In genomic region chr5:1952021-1952420, GRCh38 we compare ENCODE assay signal across 21 cellular contexts.
DNase-seq lines count a peak whose midpoint lies in the region; ATAC-seq and TF ChIP-seq lines count a peak whose summit lies in the region.
"Had no signal": no experiment of that assay in that cellular context is flagged by ENCODE, and none has a peak within 500 bp of the region (broad histone marks: within the 10 kb centered on the region; RNA-seq: fewer than 3 reads in every experiment).

No MANE protein-coding gene starts in this region.

- ATAC-seq in GM23338 (no peak), WTC11 (no peak), HG03175 (IDR thresholded peaks at IDR 0.05; ENCODE audit: unreplicated experiment) (no peak)

- H3K36me3 Mint-ChIP-seq in GM23338 (ENCODE audit: low read depth) (peaks cover 5% of the 10 kb centered on the region; the same call in 2 of the 3 replicates), WTC11 (peaks cover 2% of the 10 kb centered on the region; the same call in 1 of the 2 replicates)
- H3K36me3 Mint-ChIP-seq: CD4-positive, CD25-positive, alpha-beta regulatory T cell had no signal

- in situ Hi-C loops in transverse colon (cut with MboI; ENCODE audit: low pct_ligation_motif_present in 1 of 4, low pct_unique_long_range_greater_than_20kb in 1 of 4, low sequenced_read_pairs in 3 of 4): no loop called here

- H3K9me3 Mint-ChIP-seq in GM23338 (peaks cover 6% of the 10 kb centered on the region; the same call in 2 of the 3 replicates), WTC11 (0 out of 2 replicates have a peak, but pooled peaks cover 4% of the 10 kb centered on the region)

- H3K36me3 ChIP-seq in BLaER1: no peaks in the 10 kb centered on the region
- H3K36me3 ChIP-seq in GM23338 (ENCODE audit: insufficient read depth): no peaks in the 10 kb centered on the region
- H3K36me3 ChIP-seq in PC-9 (ENCODE audit: low read depth): no peaks in the 10 kb centered on the region
- no peaks in the 10 kb centered on the region for H3K36me3 ChIP-seq in transverse colon

- no TSS peak for BruUV-seq in PC-9 (replicated peaks; lab: Mats Ljungman, UMichigan)

- H3K27ac Mint-ChIP-seq in GM23338: no peak overlapping the region
- H3K27ac Mint-ChIP-seq in WTC11: peak overlapping the region; percentile 89
- H3K27ac Mint-ChIP-seq: B cell; CD4-positive, CD25-positive, alpha-beta regulatory T cell; HFFc6 had no signal

- H2AFZ ChIP-seq in GM23338 (peak overlapping the region; percentile 95), PC-9 (no peak overlapping the region)

- no peaks in the 10 kb centered on the region for H3K9me3 ChIP-seq in BLaER1
- no peaks in the 10 kb centered on the region for H3K9me3 ChIP-seq in PC-9 (ENCODE audit: insufficient read depth, low read depth)
- no peaks in the 10 kb centered on the region for H3K9me3 ChIP-seq in transverse colon
- H3K9me3 ChIP-seq: A549 had no signal

- CTCF ChIA-PET in WTC11 (lab: Charles Lee) (interaction anchor here (0.7 to 0.9 kb wide), 2 partner anchors 14 to 189 kb away, joined by 3 read pairs; no protein-coding TSS in a partner anchor), PC-9 (lab: Charles Lee) (no interaction called here)

- peaks cover 37% of the 10 kb centered on the region for H3K4me1 ChIP-seq in BLaER1
- peaks cover 9% of the 10 kb centered on the region for H3K4me1 ChIP-seq in GM23338 (ENCODE audit: insufficient read depth)
- H3K4me1 ChIP-seq in PC-9 (replicated peaks; ENCODE audit: insufficient read depth): no peaks in the 10 kb centered on the region
- no peaks in the 10 kb centered on the region for H3K4me1 ChIP-seq in transverse colon
- H3K4me1 ChIP-seq: A549 had no signal

- TF ChIP-seq CTCF in GM23338 (conservative IDR thresholded peaks at IDR 0.05; ENCODE audit: low read depth in 2 of 2) (no peak), WTC11 (IDR thresholded peaks at IDR 0.05) (no peak), PC-9 (conservative IDR thresholded peaks at IDR 0.05) (no peak), transverse colon (IDR thresholded peaks at IDR 0.05) (no peak)

- intact Hi-C loops in PC-9 (cut with micrococcal nuclease; ENCODE audit: unreplicated experiment) (no loop called here), transverse colon (cut with DNase I; ENCODE audit: low total_unique reads) (no loop called here)

- no peak for TF ChIP-seq POLR2A in transverse colon (IDR thresholded peaks at IDR 0.05)

- POLR2A ChIA-PET in WTC11 (lab: Charles Lee) (no interaction called here), PC-9 (lab: Charles Lee; ENCODE audit: unreplicated experiment) (no interaction called here)

- DNase-seq in GM23338 (ENCODE audit: low spot score): no peak
- no peak for DNase-seq in WTC11 (ENCODE audit: low spot score)
- DNase-seq in mesenteric fat pad (ENCODE audit: low spot score): peak; percentile 83
- no peak for DNase-seq in PC-9
- DNase-seq in transverse colon: no peak
- DNase-seq: CD4-positive, CD25-positive, alpha-beta regulatory T cell; DMS79; HFFc6; IMR-90; NCI-H1694; NCI-H2081; NCI-H2171; NCI-H345; NCI-H774; OCI-M1; SHP77 had no signal

- H3F3A ChIP-seq in GM23338 (replicated peaks; ENCODE audit: low read depth) (no peaks in the 10 kb centered on the region; the same call in 1 of the 2 replicates), PC-9 (ENCODE audit: insufficient read depth, low read depth) (no peaks in the 10 kb centered on the region)

- H3K27me3 Mint-ChIP-seq in GM23338 (ENCODE audit: insufficient read depth, low read depth, poor library complexity) (peaks cover 7% of the 10 kb centered on the region), WTC11 (ENCODE audit: low read depth) (peaks cover 4% of the 10 kb centered on the region; the same call in 1 of the 2 replicates)

- 54 to 64% methylated on average over 4 to 8 of the region's 8 CpGs for WGBS in transverse colon (ENCODE audit: low coverage in 1 of 2), 2 donors

- no peak for TF ChIP-seq EP300 in transverse colon (IDR thresholded peaks at IDR 0.05; ENCODE audit: low read depth)

- H3K79me2 ChIP-seq in GM23338 (replicated peaks; ENCODE audit: insufficient read depth) (no peaks in the 10 kb centered on the region), PC-9 (ENCODE audit: low read depth) (no peaks in the 10 kb centered on the region)

- H3K27me3 ChIP-seq in BLaER1: peaks cover 30% of the 10 kb centered on the region
- no peaks in the 10 kb centered on the region for H3K27me3 ChIP-seq in GM23338 (ENCODE audit: insufficient read depth)
- H3K27me3 ChIP-seq in PC-9 (ENCODE audit: insufficient read depth, low read depth): peaks cover 90% of the 10 kb centered on the region
- peaks cover 4% of the 10 kb centered on the region for H3K27me3 ChIP-seq in transverse colon

- no peak overlapping the region for H3K27ac ChIP-seq in BLaER1
- H3K27ac ChIP-seq in GM23338 (ENCODE audit: low read depth): peak overlapping the region; percentile 80; the same call in 1 of the 2 replicates
- H3K27ac ChIP-seq in PC-9: no peak overlapping the region
- no peak overlapping the region for H3K27ac ChIP-seq in transverse colon
- H3K27ac ChIP-seq: A549, KMS-11 had no signal

- H3K4me2 ChIP-seq in BLaER1: peak overlapping the region; percentile 49
- H3K4me2 ChIP-seq in GM23338: peak overlapping the region; percentile 71
- no peak overlapping the region for H3K4me2 ChIP-seq in PC-9
- H3K4me2 ChIP-seq: A549, KMS-11 had no signal

- H3K9me2 ChIP-seq in GM23338 (ENCODE audit: insufficient read depth) (no peaks in the 10 kb centered on the region), PC-9 (ENCODE audit: insufficient read depth) (no peaks in the 10 kb centered on the region)

- H3K4me3 Mint-ChIP-seq in GM23338 (peak overlapping the region; percentile 36), WTC11 (no peak overlapping the region)
- H3K4me3 Mint-ChIP-seq: B cell; CD4-positive, CD25-positive, alpha-beta regulatory T cell; HFFc6 had no signal

- H3K9ac ChIP-seq in BLaER1: no peak overlapping the region
- H3K9ac ChIP-seq: KMS-11 had no signal

- H3K4me1 Mint-ChIP-seq in GM23338: peaks cover 32% of the 10 kb centered on the region
- peaks cover 29% of the 10 kb centered on the region for H3K4me1 Mint-ChIP-seq in WTC11
- H3K4me1 Mint-ChIP-seq: B cell; CD4-positive, CD25-positive, alpha-beta regulatory T cell had no signal

- H4K20me1 ChIP-seq in BLaER1 (no peaks in the 10 kb centered on the region), GM23338 (replicated peaks; ENCODE audit: insufficient read depth) (no peaks in the 10 kb centered on the region), PC-9 (ENCODE audit: insufficient read depth) (no peaks in the 10 kb centered on the region)

- no peak overlapping the region for H3K4me3 ChIP-seq in BLaER1
- peak overlapping the region; percentile 18; the same call in 1 of the 2 replicates for H3K4me3 ChIP-seq in GM23338
- no peak overlapping the region for H3K4me3 ChIP-seq in PC-9
- no peak overlapping the region for H3K4me3 ChIP-seq in transverse colon
- H3K4me3 ChIP-seq: A549 had no signal

TF ChIP-seq in GM23338, 12 proteins besides CTCF, POLR2A, EP300 and RAD21 (continues in another document):
- TF ChIP-seq ZNF114 (CRISPR knock-in tag; IDR thresholded peaks at IDR 0.05) (no peak), REST (IDR thresholded peaks at IDR 0.05; ENCODE audit: unreplicated experiment) (no peak)

TF ChIP-seq in WTC11, 78 proteins besides CTCF, POLR2A, EP300 and RAD21 (continues in another document):
- TF ChIP-seq ZNF121 (CRISPR knock-in tag; IDR thresholded peaks at IDR 0.05): no peak
- no peak for TF ChIP-seq KAT7 (CRISPR knock-in tag; IDR thresholded peaks at IDR 0.05; ENCODE audit: borderline replicate concordance)
- TF ChIP-seq E2F5 (CRISPR knock-in tag; IDR thresholded peaks at IDR 0.05): no peak
- TF ChIP-seq PREB (CRISPR knock-in tag; IDR thresholded peaks at IDR 0.05; ENCODE audit: borderline replicate concordance): no peak
- no peak for TF ChIP-seq ZNF416 (CRISPR knock-in tag; IDR thresholded peaks at IDR 0.05)
- TF ChIP-seq TEAD4 (CRISPR knock-in tag; IDR thresholded peaks at IDR 0.05): no peak
- TF ChIP-seq GRHL2 (CRISPR knock-in tag; IDR thresholded peaks at IDR 0.05; ENCODE audit: insufficient replicate concordance, severe bottlenecking): no peak
- no peak for TF ChIP-seq ZNF425 (CRISPR knock-in tag; conservative IDR thresholded peaks at IDR 0.05)
